ENCODE assay signal across 24 cellular contexts in the genomic region with DNA sequence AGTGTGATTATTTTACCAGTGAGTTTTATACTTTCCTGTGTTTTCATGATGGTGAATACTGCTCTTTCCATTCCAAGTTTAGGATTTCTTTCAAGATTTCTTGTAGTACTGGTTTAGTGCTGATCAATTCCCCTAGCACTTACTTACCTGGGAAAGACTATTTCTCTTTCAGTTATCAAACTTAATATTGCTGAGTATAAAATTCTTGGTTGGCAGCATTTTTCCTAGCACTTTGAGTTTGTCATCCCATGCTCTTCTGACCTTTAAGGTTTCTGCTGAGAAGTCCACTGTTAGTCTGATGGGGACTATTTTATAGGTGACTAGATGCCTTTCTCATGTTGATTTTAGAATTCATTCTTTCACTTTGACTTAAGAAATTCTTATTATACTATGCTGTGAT.
"Had no signal": no experiment of that assay in that cellular context is flagged by ENCODE, and none has a peak within 500 bp of the region (broad histone marks: within the 10 kb centered on the region; RNA-seq: fewer than 3 reads in every experiment).

No MANE protein-coding gene starts in this region.

- H3K4me3 ChIP-seq: colonic mucosa, coronary artery, dorsolateral prefrontal cortex, esophagus muscularis mucosa, esophagus squamous epithelium, gastrocnemius medialis, gastroesophageal sphincter, heart left ventricle, heart right ventricle had no signal

- H3K4me1 Mint-ChIP-seq: endodermal cell had no signal

- H3K4me3 Mint-ChIP-seq: dendritic cell treated with granulocyte-macrophage colony-stimulating factor and Interleukin-4, amounts not matched to agents 40 ng/mL and 50 ng/mL, for 4 days; effector memory CD8-positive, alpha-beta T cell; endodermal cell had no signal

- H3K27ac ChIP-seq: colonic mucosa, coronary artery, dorsolateral prefrontal cortex, epithelial cell of prostate, esophagus muscularis mucosa, esophagus squamous epithelium, foreskin keratinocyte, gastrocnemius medialis, gastroesophageal sphincter, heart left ventricle, heart right ventricle had no signal

- H3K27me3 Mint-ChIP-seq: dendritic cell treated with granulocyte-macrophage colony-stimulating factor and Interleukin-4, amounts not matched to agents 40 ng/mL and 50 ng/mL, for 4 days had no signal

- H3K9me3 ChIP-seq: colonic mucosa, gastrocnemius medialis had no signal

- DNase-seq: colonic mucosa; cortex of kidney; dermis blood vessel endothelial cell; dorsolateral prefrontal cortex; effector CD4-positive, alpha-beta T cell; effector CD8-positive, alpha-beta T cell; effector memory CD4-positive, alpha-beta T cell; effector memory CD8-positive, alpha-beta T cell; endodermal cell; erythroblast; esophagus squamous epithelium; foreskin fibroblast; foreskin keratinocyte; foreskin melanocyte; gastrocnemius medialis; glutamatergic neuron; head of caudate nucleus; heart left ventricle; heart right ventricle had no signal

- H3K4me1 ChIP-seq: colonic mucosa, esophagus muscularis mucosa, esophagus squamous epithelium, foreskin keratinocyte, gastrocnemius medialis, gastroesophageal sphincter, heart left ventricle, heart right ventricle had no signal

- H3K27me3 ChIP-seq: colonic mucosa, dorsolateral prefrontal cortex, esophagus muscularis mucosa, esophagus squamous epithelium, foreskin keratinocyte, gastrocnemius medialis, gastroesophageal sphincter, heart left ventricle, heart right ventricle had no signal

- H3K36me3 ChIP-seq: colonic mucosa, esophagus muscularis mucosa, esophagus squamous epithelium, gastrocnemius medialis, gastroesophageal sphincter, heart left ventricle, heart right ventricle had no signal

- H3K27ac Mint-ChIP-seq: dendritic cell treated with granulocyte-macrophage colony-stimulating factor and Interleukin-4, amounts not matched to agents 40 ng/mL and 50 ng/mL, for 4 days; effector memory CD8-positive, alpha-beta T cell; endodermal cell had no signal
